In genomic region chr16:22436823-22437652, GRCh38 we compare ENCODE assay signal across 8 cellular contexts.
DNase-seq lines count a peak whose midpoint lies in the region; ATAC-seq, FAIRE-seq and TF ChIP-seq lines count a peak whose summit lies in the region.
"Not testable (repeated sequence)": the region's sequence is repeated elsewhere in the genome, so short reads cannot be mapped to it uniquely, and the experiment has no call there.

No MANE protein-coding gene starts in this region.

- peak; percentile 38 for DNase-seq in DMS114 treated with DMSO at 0.1 percent for 48 hours (lab: John Stamatoyannopoulos, UW; ENCODE audit: unreplicated experiment)
- DNase-seq in IMR-90: peak; percentile 56
- peak; percentile 46 for DNase-seq in RCC 7860 (ENCODE audit: low spot score)
- DNase-seq in activated T-helper 1 cell treated with Interleukin-2 at 50 U/mL for 16 hours (ENCODE audit: low read depth): peak; percentile 52
- DNase-seq in esophagus muscularis mucosa (ENCODE audit: extremely low spot score): not testable (repeated sequence)
- peak; percentile 65 to 71 for DNase-seq in stimulated activated CD8-positive, alpha-beta memory T cell treated with anti-CD3 and anti-CD28 coated beads, Interleukin-2, amount 100 ng/mL, for 48 hours (ENCODE audit: low read depth in 2 of 2)

- TF ChIP-seq POLR2A in IMR-90 (IDR thresholded peaks at IDR 0.05; ENCODE audit: low read depth, low read length): peak; percentile 52; the same call in 1 of the 2 replicates
- not testable (repeated sequence) for TF ChIP-seq POLR2A in esophagus muscularis mucosa (IDR thresholded peaks at IDR 0.05; ENCODE audit: low read depth)

- H2BK5ac ChIP-seq in IMR-90 (ENCODE audit: low read depth, low read length, poor library complexity, severe bottlenecking): peak overlapping the region; percentile 99

- FAIRE-seq in RCC 7860 (lab: Jason Lieb, UNC): not testable (repeated sequence)

- H3K36me3 ChIP-seq in IMR-90 (ENCODE audit: control insufficient read depth, insufficient read depth, low read length); esophagus muscularis mucosa; mucosa of rectum (ENCODE audit: control insufficient read depth in 2 of 2, insufficient read depth in 2 of 2, low read length in 2 of 2): not testable (repeated sequence)

- POLR2A ChIA-PET in IMR-90 (lab: Charles Lee; ENCODE audit: unreplicated experiment): not testable (repeated sequence)

- TF ChIP-seq RAD21 in IMR-90 (IDR thresholded peaks at IDR 0.05; ENCODE audit: low read length): not testable (repeated sequence)

- H4K91ac ChIP-seq in IMR-90 (ENCODE audit: insufficient read depth, low read depth, low read length): not testable (repeated sequence)

- H3K18ac ChIP-seq in IMR-90 (ENCODE audit: low read depth, low read length): peak overlapping the region; percentile 71

- not testable (repeated sequence) for H3K79me1 ChIP-seq in IMR-90 (ENCODE audit: low read depth in 1 of 2, low read length in 2 of 2)

- not testable (repeated sequence) for TF ChIP-seq CTCF in IMR-90 (conservative IDR thresholded peaks at IDR 0.05; ENCODE audit: low read depth, low read length); esophagus muscularis mucosa (IDR thresholded peaks at IDR 0.05)

- H2AK5ac ChIP-seq in IMR-90 (ENCODE audit: low read depth, low read length): not testable (repeated sequence)

- intact Hi-C loops in IMR-90 (cut with micrococcal nuclease); esophagus muscularis mucosa (cut with DNase I): not testable (repeated sequence)

- H3K9me3 ChIP-seq in IMR-90 (ENCODE audit: control insufficient read depth, insufficient read depth, low read length); esophagus muscularis mucosa; mucosa of rectum (ENCODE audit: control insufficient read depth in 2 of 2, low read length in 2 of 2): not testable (repeated sequence)

- not testable (repeated sequence) for H3K9me1 ChIP-seq in IMR-90 (ENCODE audit: insufficient read depth, low read length)

- in situ Hi-C loops in IMR-90 (cut with MboI; ENCODE audit: low sequenced_read_pairs): not testable (repeated sequence)

- peak overlapping the region; percentile 97 for H3K14ac ChIP-seq in IMR-90 (replicated peaks; ENCODE audit: low read depth, low read length)

- H3K4me1 ChIP-seq in IMR-90 (ENCODE audit: control insufficient read depth, insufficient read depth, low read length); mucosa of rectum (ENCODE audit: control insufficient read depth in 2 of 2, insufficient read depth in 2 of 2, low read length in 2 of 2): not testable (repeated sequence)
- peaks cover 0 to 11% (median 5%) of the 10 kb centered on the region in 4 donors for H3K4me1 ChIP-seq in esophagus muscularis mucosa

- H3K4me2 ChIP-seq in IMR-90 (ENCODE audit: low read depth, low read length): peak overlapping the region; percentile 34

- not testable (repeated sequence) for H2BK15ac ChIP-seq in IMR-90 (ENCODE audit: low read depth, low read length)

- peak overlapping the region; percentile 72 for H3K56ac ChIP-seq in IMR-90 (ENCODE audit: extremely low read depth, insufficient read depth, low read length)

- H4K5ac ChIP-seq in IMR-90 (ENCODE audit: low read depth, low read length): peak overlapping the region; percentile 24

- CTCF ChIA-PET in IMR-90 (lab: Yijun Ruan, JAX): not testable (repeated sequence)

- not testable (repeated sequence) for H2AK9ac ChIP-seq in IMR-90 (replicated peaks; ENCODE audit: low read depth, low read length, poor library complexity)

- not testable (repeated sequence) for H4K20me1 ChIP-seq in IMR-90 (ENCODE audit: insufficient read depth, low read length)

- ATAC-seq in GM21529 (IDR thresholded peaks at IDR 0.05; ENCODE audit: unreplicated experiment) (peak; percentile 69), IMR-90 (ENCODE audit: low read depth) (peak; percentile 93)

- not testable (repeated sequence) for H2BK20ac ChIP-seq in IMR-90 (ENCODE audit: low read depth, low read length)

- H3K4me3 ChIP-seq in IMR-90 (ENCODE audit: insufficient read depth, low read depth, low read length) (peak overlapping the region; percentile 99), esophagus muscularis mucosa (peak overlapping the region; percentile 59 to 83 (median 76)), mucosa of rectum (ENCODE audit: low read length in 2 of 2) (peak overlapping the region; percentile 74 to 84)

- TF ChIP-seq EP300 in esophagus muscularis mucosa (IDR thresholded peaks at IDR 0.05): not testable (repeated sequence)

- H3K23ac ChIP-seq in IMR-90 (ENCODE audit: low read depth, low read length): peak overlapping the region; percentile 91; the same call in 1 of the 2 replicates

- H3K9ac ChIP-seq in IMR-90 (ENCODE audit: low read depth, low read length): peak overlapping the region; percentile 97
- H3K9ac ChIP-seq in mucosa of rectum (ENCODE audit: low read depth in 1 of 2, low read length in 2 of 2): peak overlapping the region; percentile 63 to 94

- H2BK120ac ChIP-seq in IMR-90 (ENCODE audit: low read depth, low read length): peak overlapping the region; percentile 74; the same call in 1 of the 2 replicates

- H4K8ac ChIP-seq in IMR-90 (ENCODE audit: low read depth in 2 of 2, low read length in 2 of 2): peak overlapping the region; percentile 16 to 81; a peak in 1 of 4 replicates

- dilution Hi-C loops in IMR-90 (cut with HindIII; ENCODE audit: low sequenced_read_pairs, unreplicated experiment): not testable (repeated sequence)

- not testable (repeated sequence) for H3K27me3 ChIP-seq in IMR-90 (ENCODE audit: control insufficient read depth, insufficient read depth, low read length); esophagus muscularis mucosa; mucosa of rectum (ENCODE audit: control insufficient read depth in 2 of 2, insufficient read depth in 2 of 2, low read length in 2 of 2)

- H3K27ac ChIP-seq in IMR-90 (ENCODE audit: insufficient read depth, low read length) (peak overlapping the region; percentile 100), esophagus muscularis mucosa (replicated peaks in 1 of 4) (peak overlapping the region; percentile 86 to 99 (median 98)), mucosa of rectum (ENCODE audit: low read depth in 2 of 2, low read length in 2 of 2) (peak overlapping the region; percentile 95 to 96)

- peak overlapping the region; percentile 74 for H3K4ac ChIP-seq in IMR-90 (ENCODE audit: low read depth, low read length)

- not testable (repeated sequence) for BruUV-seq in IMR-90 (replicated peaks; lab: Mats Ljungman, UMichigan)

- 1% methylated on average over 15 of the region's 96 CpGs; no CpG with 5 or more reads in 1 of the 2 experiments for WGBS in IMR-90 (ENCODE audit: extremely low coverage in 2 of 2, insufficient read length in 1 of 2), 2 experiments
- 0% methylated on average over 57 of the region's 96 CpGs for WGBS in esophagus muscularis mucosa

- H2AFZ ChIP-seq in IMR-90 (replicated peaks; ENCODE audit: low read length, poor library complexity): peak overlapping the region; percentile 84
